Comparison of ENCODE assay signal across 8 cellular contexts in genomic region chr3:195204360-195205166, GRCh38.
DNase-seq lines count a peak whose midpoint lies in the region; ATAC-seq and TF ChIP-seq lines count a peak whose summit lies in the region.

No MANE protein-coding gene starts in this region.

- no peaks in the 10 kb centered on the region for H3K36me3 ChIP-seq in RWPE2 (ENCODE audit: low read depth)
- no peaks in the 10 kb centered on the region for H3K36me3 ChIP-seq in hepatocyte (replicated peaks; ENCODE audit: insufficient read depth, low read depth)
- H3K36me3 ChIP-seq in testis (ENCODE audit: low read depth, missing control alignments): no peaks in the 10 kb centered on the region

- no peak for TF ChIP-seq POLR2A in testis (IDR thresholded peaks at IDR 0.05)

- H3K27ac ChIP-seq in RWPE2 (ENCODE audit: poor library complexity, severe bottlenecking) (peak overlapping the region; percentile 22), hepatocyte (peak overlapping the region; percentile 65), testis (no peak overlapping the region)

- 78% methylated on average over 13 of the region's 13 CpGs for WGBS in hepatocyte (ENCODE audit: low lambda C conversion rate, missing lambda C conversion rate)
- 43 to 57% methylated on average over 11 to 13 of the region's 13 CpGs for WGBS in testis, 2 donors

- H3K9me2 ChIP-seq in hepatocyte (replicated peaks; ENCODE audit: insufficient read depth): no peaks in the 10 kb centered on the region

- no peaks in the 10 kb centered on the region for H4K20me1 ChIP-seq in hepatocyte (ENCODE audit: insufficient read depth, poor library complexity, severe bottlenecking)

- TF ChIP-seq CTCF in RWPE2 (IDR thresholded peaks at IDR 0.05; ENCODE audit: poor library complexity, severe bottlenecking) (no peak), hepatocyte (IDR thresholded peaks at IDR 0.05; ENCODE audit: poor library complexity) (no peak), testis (IDR thresholded peaks at IDR 0.05) (no peak)

- H3K27me3 ChIP-seq in RWPE2 (ENCODE audit: insufficient read depth, poor library complexity, severe bottlenecking): no peaks in the 10 kb centered on the region
- H3K27me3 ChIP-seq in hepatocyte: no peaks in the 10 kb centered on the region
- H3K27me3 ChIP-seq in testis: no peaks in the 10 kb centered on the region

- peak in 2 of 3 experiments; percentile 35 to 52 for DNase-seq in NCI-H1417 (lab: John Stamatoyannopoulos, UW)
- no peak for DNase-seq in NCI-H1417 treated with DMSO at 0.1 percent for 48 hours (lab: John Stamatoyannopoulos, UW)
- no peak for DNase-seq in RWPE2 (ENCODE audit: low spot score)
- DNase-seq in hepatocyte (ENCODE audit: low spot score): peak; percentile 42
- DNase-seq in testis: peak; percentile 20
- no peak for DNase-seq in effector CD4-positive, alpha-beta T cell
- no peak for DNase-seq in SW480 (ENCODE audit: low spot score)
- no peak for DNase-seq in Ammon's horn (ENCODE audit: low spot score)

- H2AFZ ChIP-seq in hepatocyte: no peak overlapping the region

- H3K9me3 ChIP-seq in RWPE2 (ENCODE audit: severe bottlenecking): no peaks in the 10 kb centered on the region
- H3K9me3 ChIP-seq in hepatocyte (ENCODE audit: low read depth): no peaks in the 10 kb centered on the region
- no peaks in the 10 kb centered on the region for H3K9me3 ChIP-seq in testis

- H3K79me2 ChIP-seq in hepatocyte: peaks cover 19% of the 10 kb centered on the region

- intact Hi-C loops in testis (cut with DNase I; ENCODE audit: low total_unique reads): no loop called here

- peaks cover 4% of the 10 kb centered on the region for H3K4me1 ChIP-seq in RWPE2 (ENCODE audit: insufficient read depth, poor library complexity, severe bottlenecking)
- peaks cover 17% of the 10 kb centered on the region for H3K4me1 ChIP-seq in hepatocyte (ENCODE audit: insufficient read depth)
- H3K4me1 ChIP-seq in testis: peaks cover 20% of the 10 kb centered on the region

- H3K4me2 ChIP-seq in hepatocyte: no peak overlapping the region

- H3K4me3 ChIP-seq in RWPE2 (ENCODE audit: severe bottlenecking) (no peak overlapping the region), hepatocyte (no peak overlapping the region), testis (no peak overlapping the region)

- no peak for ATAC-seq in RWPE2 (ENCODE audit: low read depth)

Comparison
In these comparisons a context has a peak if more than half of its experiments do, and no peak if none do; other contexts are left out.
1. DNase-seq: peak in NCI-H1417 (2 of 3), hepatocyte (single experiment) and testis (single experiment); none in NCI-H1417 treated with DMSO at 0.1 percent for 48 hours (single experiment), RWPE2 (single experiment), effector CD4-positive, alpha-beta T cell (single experiment), SW480 (single experiment) and Ammon's horn (single experiment).
2. H3K27ac ChIP-seq: peak in RWPE2 (single experiment) and hepatocyte (single experiment); none in testis (0 of 2).